ENCODE assay signal across 21 cellular contexts in genomic region chr2:46803551-46803885, GRCh38.
DNase-seq lines count a peak whose midpoint lies in the region; ATAC-seq and TF ChIP-seq lines count a peak whose summit lies in the region.
"Had no signal": no experiment of that assay in that cellular context is flagged by ENCODE, and none has a peak within 500 bp of the region (broad histone marks: within the 10 kb centered on the region; RNA-seq: fewer than 3 reads in every experiment).

No MANE protein-coding gene starts in this region.

- no peaks in the 10 kb centered on the region for H3K36me3 Mint-ChIP-seq in Calu3 (ENCODE audit: insufficient read depth, unreplicated experiment)
- H3K36me3 Mint-ChIP-seq in CD4-positive, alpha-beta T cell (ENCODE audit: low read depth): no peaks in the 10 kb centered on the region
- H3K36me3 Mint-ChIP-seq: activated naive CD4-positive, alpha-beta T cell treated with anti-CD3 and anti-CD28 coated beads, Interleukin-2, amount 50 U/mL, for 72 hours; brain; CD8-positive, alpha-beta T cell had no signal

- H3K4me1 ChIP-seq in SJSA1 (replicated peaks) (peaks cover 55% of the 10 kb centered on the region), foreskin keratinocyte (peaks cover 24% of the 10 kb centered on the region), prostate gland (replicated peaks) (no peaks in the 10 kb centered on the region)

- intact Hi-C loops in Calu3 (cut with micrococcal nuclease; ENCODE audit: unreplicated experiment) (loop anchor here (2.0 to 5.0 kb wide), 2 partner anchors 44 to 73 kb away; no protein-coding TSS in a partner anchor), prostate gland (cut with DNase I) (no loop called here)
- intact Hi-C loops in CD4-positive, alpha-beta T cell (cut with DNase I, micrococcal nuclease): no loop called here

- H3K9me3 Mint-ChIP-seq in Calu3 (ENCODE audit: low read depth, unreplicated experiment): no peaks in the 10 kb centered on the region
- H3K9me3 Mint-ChIP-seq in CD4-positive, alpha-beta T cell: peaks cover 2% of the 10 kb centered on the region
- H3K9me3 Mint-ChIP-seq: activated naive CD4-positive, alpha-beta T cell treated with anti-CD3 and anti-CD28 coated beads, Interleukin-2, amount 50 U/mL, for 72 hours; CD8-positive, alpha-beta T cell; memory B cell; nephron progenitor cell; T-helper 2 cell treated with Interferon-gamma antibody and Interleukin-4, amounts not matched to agents 5 μg/mL and 100 μg/mL, for 36 hours had no signal

- H3K27ac ChIP-seq in SJSA1 (peak overlapping the region; percentile 79), foreskin keratinocyte (peak overlapping the region; percentile 90), prostate gland (no peak overlapping the region)
- no peak overlapping the region for H3K27ac ChIP-seq in CD4-positive, alpha-beta T cell (ENCODE audit: low read depth, low read length)

- H3K27me3 Mint-ChIP-seq in Calu3 (ENCODE audit: unreplicated experiment): no peaks in the 10 kb centered on the region
- H3K27me3 Mint-ChIP-seq in CD4-positive, alpha-beta T cell: peaks cover 9% of the 10 kb centered on the region

- H3K4me3 Mint-ChIP-seq in Calu3 (ENCODE audit: low read depth, unreplicated experiment): no peak overlapping the region
- no peak overlapping the region for H3K4me3 Mint-ChIP-seq in CD4-positive, alpha-beta T cell
- H3K4me3 Mint-ChIP-seq: brain; CD8-positive, alpha-beta T cell; memory B cell; nephron progenitor cell; T-helper 2 cell treated with Interferon-gamma antibody and Interleukin-4, amounts not matched to agents 5 μg/mL and 100 μg/mL, for 36 hours had no signal

- POLR2A ChIA-PET in CD4-positive, alpha-beta T cell (lab: Charles Lee): no interaction called here

- BruUV-seq in Calu3 (replicated peaks; lab: Mats Ljungman, UMichigan): no TSS peak

- H3K27me3 ChIP-seq in SJSA1 (replicated peaks): no peaks in the 10 kb centered on the region
- no peaks in the 10 kb centered on the region for H3K27me3 ChIP-seq in foreskin keratinocyte
- no peaks in the 10 kb centered on the region for H3K27me3 ChIP-seq in prostate gland (replicated peaks; ENCODE audit: insufficient read depth)
- no peaks in the 10 kb centered on the region for H3K27me3 ChIP-seq in CD4-positive, alpha-beta T cell (ENCODE audit: control insufficient read depth, insufficient read depth, low read length)

- H3K27ac Mint-ChIP-seq in Calu3 (ENCODE audit: unreplicated experiment): peak overlapping the region; percentile 58
- H3K27ac Mint-ChIP-seq in CD4-positive, alpha-beta T cell: no peak overlapping the region
- H3K27ac Mint-ChIP-seq: activated naive CD4-positive, alpha-beta T cell treated with anti-CD3 and anti-CD28 coated beads, Interleukin-2, amount 50 U/mL, for 72 hours; CD8-positive, alpha-beta T cell; memory B cell; T-helper 2 cell treated with Interferon-gamma antibody and Interleukin-4, amounts not matched to agents 5 μg/mL and 100 μg/mL, for 36 hours had no signal

- H3K4me3 ChIP-seq in SJSA1: no peak overlapping the region
- H3K4me3 ChIP-seq in prostate gland: no peak overlapping the region

- no peak for TF ChIP-seq CTCF in Calu3 (IDR thresholded peaks at IDR 0.05; ENCODE audit: unreplicated experiment)
- no peak for TF ChIP-seq CTCF in foreskin keratinocyte (conservative IDR thresholded peaks at IDR 0.05)
- TF ChIP-seq CTCF in prostate gland (IDR thresholded peaks at IDR 0.05): no peak
- no peak for TF ChIP-seq CTCF in CD4-positive, alpha-beta T cell (IDR thresholded peaks at IDR 0.05)

- CTCF ChIA-PET in Calu3 (lab: Charles Lee): interaction anchor here (0.5 to 1.6 kb wide), 4 partner anchors 42 to 1001 kb away, joined by 3 to 6 read pairs (median 3); no protein-coding TSS in a partner anchor
- CTCF ChIA-PET in CD4-positive, alpha-beta T cell (lab: Charles Lee): no interaction called here

- TF ChIP-seq POLR2A in prostate gland (IDR thresholded peaks at IDR 0.05): no peak

- 94% methylated on average over 10 of the region's 10 CpGs for WGBS in prostate gland

- peaks cover 46% of the 10 kb centered on the region for H3K4me1 Mint-ChIP-seq in Calu3 (ENCODE audit: low read depth, unreplicated experiment)
- no peaks in the 10 kb centered on the region for H3K4me1 Mint-ChIP-seq in CD4-positive, alpha-beta T cell (ENCODE audit: low read depth)
- H3K4me1 Mint-ChIP-seq: memory B cell, nephron progenitor cell had no signal

- ATAC-seq in foreskin keratinocyte: no peak
- no peak for ATAC-seq in CD4-positive, alpha-beta T cell (ENCODE audit: poor library complexity)
- ATAC-seq in GM18511 (IDR thresholded peaks at IDR 0.05; ENCODE audit: unreplicated experiment): no peak
- ATAC-seq: activated naive CD4-positive, alpha-beta T cell treated with anti-CD3 and anti-CD28 coated beads, Interleukin-2, amount 50 U/mL, for 72 hours; CD8-positive, alpha-beta T cell had no signal

- H3K36me3 ChIP-seq in SJSA1 (no peaks in the 10 kb centered on the region), prostate gland (no peaks in the 10 kb centered on the region)

- DNase-seq in Calu3 (no peak), SJSA1 (ENCODE audit: low read depth in 1 of 2, low spot score in 2 of 2) (peak in 1 of 2 experiments; percentile 35), foreskin keratinocyte (no peak), prostate gland (ENCODE audit: low spot score) (peak; percentile 1), GM19240 (ENCODE audit: insufficient read length, low spot score) (no peak), UCSD-AML1 (lab: John Stamatoyannopoulos, UW; ENCODE audit: unreplicated experiment) (no peak)
- DNase-seq in CD4-positive, alpha-beta T cell: no peak
- DNase-seq: DND-41; KG1; NCI-H2029 treated with DMSO at 0.1 percent for 48 hours; NCI-H510A; nephron progenitor cell; SIG-M5; stimulated activated naive CD4-positive, alpha-beta T cell treated with Interleukin-2 at 50 U/mL for 16 hours; trophoblast cell had no signal

- H3K9me3 ChIP-seq in SJSA1 (replicated peaks) (no peaks in the 10 kb centered on the region), prostate gland (no peaks in the 10 kb centered on the region)
- no peaks in the 10 kb centered on the region for H3K9me3 ChIP-seq in CD4-positive, alpha-beta T cell (ENCODE audit: control insufficient read depth, low read length)

Comparison
In these comparisons a context has a peak if more than half of its experiments do, and no peak if none do; other contexts are left out.
1. H3K27ac ChIP-seq: peak in SJSA1 (single experiment) and foreskin keratinocyte (single experiment); none in prostate gland (0 of 2) and CD4-positive, alpha-beta T cell (single experiment).